ENCODE assay signal across 12 cellular contexts in genomic region chr5:158898185-158899177, GRCh38.
DNase-seq lines count a peak whose midpoint lies in the region; ATAC-seq and TF ChIP-seq lines count a peak whose summit lies in the region.
"Had no signal": no experiment of that assay in that cellular context is flagged by ENCODE, and none has a peak within 500 bp of the region (broad histone marks: within the 10 kb centered on the region; RNA-seq: fewer than 3 reads in every experiment).

No MANE protein-coding gene starts in this region.

- H3K4me3 Mint-ChIP-seq in activated B cell treated with CpG ODN at 0.5 μM for 24 hours = peak overlapping the region; percentile 25
- H3K4me3 Mint-ChIP-seq in activated CD4-positive, alpha-beta T cell treated with anti-CD3 and anti-CD28 coated beads for 36 hours = no peak overlapping the region

- DNase-seq in activated B cell treated with CpG ODN at 0.5 μM for 24 hours (peak; percentile 33), T-helper 9 cell (no peak), NCI-H526 (lab: John Stamatoyannopoulos, UW) (no peak)
- DNase-seq in activated CD4-positive, alpha-beta T cell treated with anti-CD3 and anti-CD28 coated beads for 36 hours = no peak
- no peak for DNase-seq in effector CD4-positive, alpha-beta T cell
- DNase-seq: central memory CD4-positive, alpha-beta T cell; H7; NCI-H1436; upper lobe of left lung had no signal

- H3K4me1 Mint-ChIP-seq in activated B cell treated with CpG ODN at 0.5 μM for 24 hours = peaks cover 78% of the 10 kb centered on the region
- peaks cover 3% of the 10 kb centered on the region for H3K4me1 Mint-ChIP-seq in activated CD4-positive, alpha-beta T cell treated with anti-CD3 and anti-CD28 coated beads for 36 hours

- ATAC-seq in GM18502 (IDR thresholded peaks at IDR 0.05; ENCODE audit: poor library complexity, unreplicated experiment) (peak; percentile 84), GM21381 (IDR thresholded peaks at IDR 0.05; ENCODE audit: unreplicated experiment) (peak; percentile 66), HG03066 (IDR thresholded peaks at IDR 0.05; ENCODE audit: low read depth, unreplicated experiment) (peak; percentile 76), activated B cell treated with CpG ODN at 0.5 μM for 24 hours (ENCODE audit: low read depth) (peak; percentile 74)
- no peak for ATAC-seq in activated CD4-positive, alpha-beta T cell treated with anti-CD3 and anti-CD28 coated beads for 36 hours

- peaks cover 36% of the 10 kb centered on the region for H3K36me3 Mint-ChIP-seq in activated B cell treated with CpG ODN at 0.5 μM for 24 hours (ENCODE audit: low read depth)
- H3K36me3 Mint-ChIP-seq in activated CD4-positive, alpha-beta T cell treated with anti-CD3 and anti-CD28 coated beads for 36 hours (ENCODE audit: low read depth) = no peaks in the 10 kb centered on the region

- H3K27me3 Mint-ChIP-seq in activated B cell treated with CpG ODN at 0.5 μM for 24 hours = no peaks in the 10 kb centered on the region
- H3K27me3 Mint-ChIP-seq in activated CD4-positive, alpha-beta T cell treated with anti-CD3 and anti-CD28 coated beads for 36 hours = peaks cover under 1% of the 10 kb centered on the region

- peak overlapping the region; percentile 93 for H3K27ac Mint-ChIP-seq in activated B cell treated with CpG ODN at 0.5 μM for 24 hours
- H3K27ac Mint-ChIP-seq in activated CD4-positive, alpha-beta T cell treated with anti-CD3 and anti-CD28 coated beads for 36 hours = no peak overlapping the region

- no peak for TF ChIP-seq CTCF in activated B cell treated with CpG ODN at 0.5 μM for 24 hours (IDR thresholded peaks at IDR 0.05)

- intact Hi-C loops in activated B cell treated with CpG ODN at 0.5 μM for 24 hours (cut with micrococcal nuclease) = loop anchor here (1.0 kb wide), 11 partner anchors 13 to 208 kb away; no protein-coding TSS in a partner anchor
- intact Hi-C loops in activated CD4-positive, alpha-beta T cell treated with anti-CD3 and anti-CD28 coated beads for 36 hours (cut with DNase I, micrococcal nuclease) = no loop called here

- POLR2A ChIA-PET in activated B cell treated with CpG ODN at 0.5 μM for 24 hours (lab: Charles Lee) = interaction anchor here (0.5 to 7.6 kb wide), 30 partner anchors 9 to 283 kb away, joined by 3 to 87 read pairs (median 8); partner anchors contain the start of gene EBF1
- POLR2A ChIA-PET in activated CD4-positive, alpha-beta T cell treated with anti-CD3 and anti-CD28 coated beads for 36 hours (lab: Charles Lee) = no interaction called here

- CTCF ChIA-PET in activated B cell treated with CpG ODN at 0.5 μM for 24 hours (lab: Charles Lee) = interaction anchor here (1.4 to 2.2 kb wide), 3 partner anchors 18 to 203 kb away, joined by 5 to 9 read pairs (median 5); no protein-coding TSS in a partner anchor
- CTCF ChIA-PET in activated CD4-positive, alpha-beta T cell treated with anti-CD3 and anti-CD28 coated beads for 36 hours (lab: Charles Lee) = no interaction called here

- no peaks in the 10 kb centered on the region for H3K9me3 Mint-ChIP-seq in activated B cell treated with CpG ODN at 0.5 μM for 24 hours
- no peaks in the 10 kb centered on the region for H3K9me3 Mint-ChIP-seq in activated CD4-positive, alpha-beta T cell treated with anti-CD3 and anti-CD28 coated beads for 36 hours (ENCODE audit: low read depth)
